16 cellular contexts compared by ENCODE assay signal in the genomic region with DNA sequence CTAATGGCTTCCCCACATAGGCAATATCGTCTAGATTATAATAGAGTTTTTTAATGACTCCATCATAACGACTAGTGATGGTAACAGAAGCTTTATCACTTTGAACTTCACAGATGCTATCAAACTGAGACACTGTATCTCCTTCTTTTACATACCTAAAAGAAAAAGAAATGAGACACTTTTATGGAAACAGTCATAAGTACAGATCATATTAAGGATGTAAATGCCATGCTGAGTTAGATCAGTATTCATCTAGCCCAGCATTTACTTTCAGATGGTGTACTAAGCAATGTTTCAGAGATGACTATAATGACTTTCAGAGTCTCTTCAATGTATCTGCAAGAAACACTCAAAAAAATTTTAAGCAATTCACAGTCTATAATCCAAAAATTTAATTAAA. TPM values are rescaled to one million over a fixed set of nuclear protein-coding genes. Genes with fewer than 3 reads are reported as not detected.
DNase-seq lines count a peak whose midpoint lies in the region; ATAC-seq, FAIRE-seq and TF ChIP-seq lines count a peak whose summit lies in the region.
"Had no signal": no experiment of that assay in that cellular context is flagged by ENCODE, and none has a peak within 500 bp of the region (broad histone marks: within the 10 kb centered on the region; RNA-seq: fewer than 3 reads in every experiment).

No MANE protein-coding gene starts in this region.

- H3K9me3 Mint-ChIP-seq in activated T-cell treated with anti-CD3 and anti-CD28 coated beads, Interleukin-2, amount 50 U/mL, for 4 hours = no peaks in the 10 kb centered on the region
- no peaks in the 10 kb centered on the region for H3K9me3 Mint-ChIP-seq in endothelial cell (ENCODE audit: unreplicated experiment)
- H3K9me3 Mint-ChIP-seq: CD14-positive monocyte; CD8-positive, alpha-beta memory T cell had no signal

- FAIRE-seq in D721Med (lab: Jason Lieb, UNC) (peak; percentile 60), GM12878 (lab: Jason Lieb, UNC) (no peak)
- FAIRE-seq: H54 had no signal

- H4K20me1 ChIP-seq in GM12878 (ENCODE audit: control insufficient read depth, insufficient read depth) = no peaks in the 10 kb centered on the region

- RAD21 ChIA-PET in GM12878 (lab: Charles Lee; ENCODE audit: unreplicated experiment) = no interaction called here

- no peaks in the 10 kb centered on the region for H3K4me1 Mint-ChIP-seq in activated T-cell treated with anti-CD3 and anti-CD28 coated beads, Interleukin-2, amount 50 U/mL, for 4 hours (ENCODE audit: low read depth)
- H3K4me1 Mint-ChIP-seq in endothelial cell (ENCODE audit: unreplicated experiment) = peaks cover 6% of the 10 kb centered on the region

- BruUV-seq in GM12878 (replicated peaks; lab: Mats Ljungman, UMichigan) = no TSS peak

- H3K4me2 ChIP-seq in GM12878 (ENCODE audit: control insufficient read depth, insufficient read depth) = no peak overlapping the region

- in situ Hi-C loops in GM12878 (cut with MboI) = no loop called here

- H3K9ac ChIP-seq in GM12878 (ENCODE audit: control insufficient read depth, insufficient read depth, low read length) = no peak overlapping the region

- no peak for TF ChIP-seq POLR2A in GM12878 (IDR thresholded peaks at IDR 0.05; ENCODE audit: low read depth, low read length)

- SMC1A ChIA-PET in GM12878 (lab: Charles Lee; ENCODE audit: uncharacterized antibody, unreplicated experiment) = interaction anchor here (0.7 kb wide), 1 partner anchor 233 kb away, joined by 3 read pairs; no protein-coding TSS in a partner anchor

- no peak overlapping the region for H3K4me3 Mint-ChIP-seq in activated T-cell treated with anti-CD3 and anti-CD28 coated beads, Interleukin-2, amount 50 U/mL, for 4 hours
- no peak overlapping the region for H3K4me3 Mint-ChIP-seq in endothelial cell (ENCODE audit: unreplicated experiment)
- H3K4me3 Mint-ChIP-seq: CD14-positive monocyte; CD8-positive, alpha-beta memory T cell had no signal

- H2AFZ ChIP-seq in GM12878 (ENCODE audit: control insufficient read depth, low read depth, low read length) = no peak overlapping the region

- peak; percentile 73 to 93 for ATAC-seq in activated CD4-positive, CD25-positive, alpha-beta regulatory T cell treated with anti-CD3 and anti-CD28 coated beads, Interleukin-2, amount 50 U/mL, for 24 hours
- ATAC-seq in activated T-cell treated with anti-CD3 and anti-CD28 coated beads, Interleukin-2, amount 50 U/mL, for 4 hours = peak; percentile 67 to 72
- ATAC-seq in GM12878 = no peak
- ATAC-seq: HCT116 had no signal

- no peak for TF ChIP-seq EP300 in GM12878 (IDR thresholded peaks at IDR 0.05; ENCODE audit: borderline replicate concordance in 1 of 2, control insufficient read depth in 1 of 2, low read depth in 2 of 2, low read length in 2 of 2)

- peaks cover 0 to 14% of the 10 kb centered on the region in 2 experiments for H3K36me3 ChIP-seq in GM12878 (ENCODE audit: control insufficient read depth in 2 of 2, insufficient read depth in 2 of 2, low read length in 1 of 2)

- DNase-seq in activated CD4-positive, CD25-positive, alpha-beta regulatory T cell (lab: John Stamatoyannopoulos, UW) = no peak
- no peak for DNase-seq in activated T-cell treated with anti-CD3 and anti-CD28 coated beads, Interleukin-2, amount 50 U/mL, for 4 hours
- DNase-seq in activated T-cell treated with anti-CD3 and anti-CD28 coated beads, Interleukin-2, amount 50 U/mL, for 48 hours = no peak
- DNase-seq in D721Med (ENCODE audit: insufficient read length, low spot score) = no peak
- DNase-seq in GM12878 (ENCODE audit: low read depth, low spot score) = no peak
- no peak for DNase-seq in endothelial cell (ENCODE audit: low spot score)
- no peak for DNase-seq in dedifferentiated amniotic fluid mesenchymal stem cell (ENCODE audit: extremely low spot score)
- DNase-seq: Caco-2; CD8-positive, alpha-beta memory T cell; DMS53; GF-D8 had no signal

- POLR2A ChIA-PET in GM12878 (lab: Charles Lee) = no interaction called here

- CTCF ChIA-PET in GM12878 (lab: Yijun Ruan, JAX) = no interaction called here

- no peak overlapping the region for H3K27ac ChIP-seq in GM12878 (ENCODE audit: control insufficient read depth, insufficient read depth)
- H3K27ac ChIP-seq: 22Rv1 had no signal

- intact Hi-C loops in GM12878 (cut with micrococcal nuclease; ENCODE audit: unreplicated experiment) = no loop called here

- no peaks in the 10 kb centered on the region for H3K4me1 ChIP-seq in GM12878 (ENCODE audit: control insufficient read depth, insufficient read depth, low read length)
- H3K4me1 ChIP-seq: Caco-2 had no signal

- TF ChIP-seq CTCF in D721Med (IDR thresholded peaks at IDR 0.05; ENCODE audit: insufficient read depth, missing control alignments) (no peak), GM12878 (IDR thresholded peaks at IDR 0.05 in 2 of 3, conservative IDR thresholded peaks at IDR 0.05 in 1 of 3; ENCODE audit: control insufficient read depth in 2 of 3, extremely low read depth in 1 of 3, insufficient read depth in 1 of 3, low read depth in 3 of 3, low read length in 3 of 3) (no peak), endothelial cell (IDR thresholded peaks at IDR 0.05; ENCODE audit: unreplicated experiment) (no peak)

- WGBS in GM12878 (ENCODE audit: insufficient coverage, insufficient replicate concordance, low lambda C conversion rate, missing lambda C conversion rate) = 6% methylated on average over 2 of the region's 2 CpGs

- H3K27me3 Mint-ChIP-seq in activated T-cell treated with anti-CD3 and anti-CD28 coated beads, Interleukin-2, amount 50 U/mL, for 4 hours (ENCODE audit: low read depth) = no peaks in the 10 kb centered on the region
- no peaks in the 10 kb centered on the region for H3K27me3 Mint-ChIP-seq in endothelial cell (ENCODE audit: unreplicated experiment)
- H3K27me3 Mint-ChIP-seq: CD8-positive, alpha-beta memory T cell had no signal

- peaks cover 24% of the 10 kb centered on the region for H3K36me3 Mint-ChIP-seq in activated T-cell treated with anti-CD3 and anti-CD28 coated beads, Interleukin-2, amount 50 U/mL, for 4 hours (ENCODE audit: insufficient read depth)
- peaks cover 12% of the 10 kb centered on the region for H3K36me3 Mint-ChIP-seq in endothelial cell (ENCODE audit: low read depth, unreplicated experiment)

- H3K9me3 ChIP-seq in GM12878 (replicated peaks; ENCODE audit: control insufficient read depth, insufficient read depth, low read length) = no peaks in the 10 kb centered on the region
- H3K9me3 ChIP-seq: Caco-2 had no signal

- no peaks in the 10 kb centered on the region for H3K79me2 ChIP-seq in GM12878 (ENCODE audit: control insufficient read depth, insufficient read depth, low read length)

- no peaks in the 10 kb centered on the region for H3K27me3 ChIP-seq in GM12878 (replicated peaks in 1 of 2; ENCODE audit: control insufficient read depth in 2 of 2, insufficient read depth in 2 of 2, low read length in 1 of 2)

- no peak overlapping the region for H3K4me3 ChIP-seq in GM12878

- no peak overlapping the region for H3K27ac Mint-ChIP-seq in endothelial cell (ENCODE audit: unreplicated experiment)

- TF ChIP-seq RAD21 in GM12878 (IDR thresholded peaks at IDR 0.05; ENCODE audit: insufficient read depth, low read depth, low read length) = no peak

RNA-seq across cellular contexts. Expression of a gene that starts 18.9 kb away (rescaled TPM):
- total RNA-seq in activated T-cell treated with anti-CD3 and anti-CD28 coated beads, Interleukin-2, amount 50 U/mL, for 4 hours = 10 to 100 TPM in 2 of 3 donors, 1 to 10 TPM in 1; 9.7 to 11.5 (median 11.3) TPM
- 13.7 and 18.2 TPM in 2 replicates for total RNA-seq in GM12878 (2013; cell fraction: nucleolus; rRNA removed)
- total RNA-seq in GM12878 (2014; rRNA removed) = 3.8 and 4.2 TPM in 2 replicates
- total RNA-seq in GM12878 (2014; rRNA removed; fragmentation: Illumina TruSeq; extraction: Trizol) = 7.5 and 8.7 TPM in 2 replicates
- 7.6 and 7.7 TPM in 2 replicates for total RNA-seq in GM12878 (2021)
- 2.9 TPM for polyA plus RNA-seq in GM12878 (2011; ENCODE audit: low read depth)
- 15.9 and 29.6 TPM in 2 replicates for polyA plus RNA-seq in GM12878 (2011; rRNA removed)
- polyA plus RNA-seq in GM12878 (2011; cell fraction: cytosol; rRNA removed) = 3.0 and 3.3 TPM in 2 replicates
- 2.6 and 2.9 TPM in 2 replicates for polyA plus RNA-seq in GM12878 (2011; cell fraction: nucleus; rRNA removed)
- 5.4 and 6.4 TPM in 2 replicates for polyA plus RNA-seq in GM12878 (2012)
- 8.8 and 9.8 TPM in 2 replicates for polyA plus RNA-seq in GM12878 (2014; fragmentation: Illumina TruSeq; extraction: Trizol)
- 1 to 10 TPM; 2.1 to 3.0 TPM for polyA plus RNA-seq in GM12878 (2014; fragmentation: Nextera tagmentation; extraction: Ambion mirVana)
- 3.2 and 4.3 TPM in 2 replicates for polyA plus RNA-seq in GM12878 (2014; rRNA removed)
- 1 to 10 TPM; 6.7 to 7.1 TPM for polyA plus RNA-seq in GM12878 (2016; fragmentation: Nextera tagmentation; extraction: Ambion mirVana)
- 4.8 and 10.1 TPM in 2 replicates for polyA minus RNA-seq in GM12878 (2011; rRNA and poly(A)+ RNA removed)
- 1.9 and 4.3 TPM in 2 replicates for polyA minus RNA-seq in GM12878 (2011; cell fraction: cytosol; rRNA and poly(A)+ RNA removed)
- 4.5 and 7.7 TPM in 2 replicates for polyA minus RNA-seq in GM12878 (2011; cell fraction: nucleus; rRNA and poly(A)+ RNA removed)
- total RNA-seq in endothelial cell (ENCODE audit: unreplicated experiment) = 8.7 TPM

RNA-seq across cellular contexts. Expression of a gene that starts 35.3 kb away (rescaled TPM):
- total RNA-seq in activated T-cell treated with anti-CD3 and anti-CD28 coated beads, Interleukin-2, amount 50 U/mL, for 4 hours = 10 to 100 TPM; 55.3 to 63.9 (median 58.0) TPM
- total RNA-seq in GM12878 (2013; cell fraction: nucleolus; rRNA removed) = 47.0 and 52.6 TPM in 2 replicates
- total RNA-seq in GM12878 (2014; rRNA removed) (37.1 and 39.3 TPM in 2 replicates), GM12878 (2014; rRNA removed; fragmentation: Illumina TruSeq; extraction: Trizol) (31.3 and 34.5 TPM in 2 replicates), GM12878 (2021) (36.3 and 37.3 TPM in 2 replicates), endothelial cell (ENCODE audit: unreplicated experiment) (46.3 TPM)
- 23.2 TPM for polyA plus RNA-seq in GM12878 (2011; ENCODE audit: low read depth)
- polyA plus RNA-seq in GM12878 (2011; rRNA removed) (46.5 and 71.3 TPM in 2 replicates), GM12878 (2014; fragmentation: Illumina TruSeq; extraction: Trizol) (29.2 and 41.4 TPM in 2 replicates), GM12878 (2014; fragmentation: Nextera tagmentation; extraction: Ambion mirVana) (10 to 100 TPM; 10.3 to 23.6 TPM), GM12878 (2014; rRNA removed) (37.4 and 37.8 TPM in 2 replicates), GM12878 (2016; fragmentation: Nextera tagmentation; extraction: Ambion mirVana) (10 to 100 TPM; 59.4 to 63.5 TPM)
- 18.6 and 21.5 TPM in 2 replicates for polyA plus RNA-seq in GM12878 (2011; cell fraction: cytosol; rRNA removed)
- 26.3 and 27.4 TPM in 2 replicates for polyA plus RNA-seq in GM12878 (2011; cell fraction: nucleus; rRNA removed)
- 34.4 and 38.7 TPM in 2 replicates for polyA plus RNA-seq in GM12878 (2012)
- polyA minus RNA-seq in GM12878 (2011; rRNA and poly(A)+ RNA removed) = 20.1 and 31.5 TPM in 2 replicates
- 11.1 and 12.8 TPM in 2 replicates for polyA minus RNA-seq in GM12878 (2011; cell fraction: cytosol; rRNA and poly(A)+ RNA removed)
- 30.1 and 50.8 TPM in 2 replicates for polyA minus RNA-seq in GM12878 (2011; cell fraction: nucleus; rRNA and poly(A)+ RNA removed)

RNA-seq across cellular contexts. Expression of a gene that starts 52.7 kb away (rescaled TPM):
- under 1 TPM; 0.30 to 0.69 (median 0.38) TPM for total RNA-seq in activated T-cell treated with anti-CD3 and anti-CD28 coated beads, Interleukin-2, amount 50 U/mL, for 4 hours
- total RNA-seq in GM12878 (2013; cell fraction: nucleolus; rRNA removed) = 0.84 and 0.91 TPM in 2 replicates
- total RNA-seq in GM12878 (2014; rRNA removed) = 0.33 and 0.51 TPM in 2 replicates
- total RNA-seq in GM12878 (2014; rRNA removed; fragmentation: Illumina TruSeq; extraction: Trizol) = 0.76 and 0.88 TPM in 2 replicates
- 0.13 and 0.23 TPM in 2 replicates for total RNA-seq in GM12878 (2021)
- 0.87 TPM for polyA plus RNA-seq in GM12878 (2011; ENCODE audit: low read depth)
- polyA plus RNA-seq in GM12878 (2011; rRNA removed) = 0.95 and 1.9 TPM in 2 replicates
- polyA plus RNA-seq in GM12878 (2011; cell fraction: cytosol; rRNA removed) = 0.27 and 0.48 TPM in 2 replicates
- 1.9 and 2.6 TPM in 2 replicates for polyA plus RNA-seq in GM12878 (2011; cell fraction: nucleus; rRNA removed)
- polyA plus RNA-seq in GM12878 (2012) = 0.56 and 0.69 TPM in 2 replicates
- polyA plus RNA-seq in GM12878 (2014; fragmentation: Illumina TruSeq; extraction: Trizol) = 1.0 and 1.3 TPM in 2 replicates
- polyA plus RNA-seq in GM12878 (2014; fragmentation: Nextera tagmentation; extraction: Ambion mirVana) = under 1 TPM; 0.35 to 0.62 TPM
- polyA plus RNA-seq in GM12878 (2014; rRNA removed) = 1.1 TPM in 2 replicates
- under 1 TPM; 0.39 to 0.50 TPM for polyA plus RNA-seq in GM12878 (2016; fragmentation: Nextera tagmentation; extraction: Ambion mirVana)
- polyA minus RNA-seq in GM12878 (2011; rRNA and poly(A)+ RNA removed) = 0.21 and 0.29 TPM in 2 replicates
- not detected in 2 replicates for polyA minus RNA-seq in GM12878 (2011; cell fraction: cytosol; rRNA and poly(A)+ RNA removed)
- polyA minus RNA-seq in GM12878 (2011; cell fraction: nucleus; rRNA and poly(A)+ RNA removed) = 0.36 TPM in 1 of 2 replicates, not detected in the other
- 0.64 TPM for total RNA-seq in endothelial cell (ENCODE audit: unreplicated experiment)
- total RNA-seq: Caco-2 had no signal
- polyA plus RNA-seq: CD8-positive, alpha-beta memory T cell had no signal
